ENCODE assay signal across 2 cellular contexts in genomic region chr15:26157081-26157480, GRCh38.
TF ChIP-seq lines count a peak whose summit lies in the region.

No MANE protein-coding gene starts in this region.

TF ChIP-seq in SK-N-SH, 30 proteins besides CTCF, POLR2A, EP300 and RAD21 (continued from another document):
- TF ChIP-seq PBX3 (IDR thresholded peaks at IDR 0.05) (no peak), RFX5 (IDR thresholded peaks at IDR 0.05; ENCODE audit: low read length) (no peak), RXRA (IDR thresholded peaks at IDR 0.05; ENCODE audit: borderline replicate concordance, low read depth) (no peak), REST (IDR thresholded peaks at IDR 0.05; ENCODE audit: low read depth, low read length) (no peak), TEAD4 (IDR thresholded peaks at IDR 0.05; ENCODE audit: borderline replicate concordance, insufficient read depth) (no peak), ELF1 (IDR thresholded peaks at IDR 0.05) (no peak), USF1 (IDR thresholded peaks at IDR 0.05; ENCODE audit: borderline replicate concordance, low read depth) (no peak)

TF ChIP-seq in SK-N-SH treated with all-trans-retinoic acid at 6 μM for 48 hours, 23 proteins besides CTCF, POLR2A, EP300 and RAD21 (continued from another document):
- TF ChIP-seq CREB5 (CRISPR knock-in tag; IDR thresholded peaks at IDR 0.05; ENCODE audit: low read depth) = no peak
- no peak for TF ChIP-seq RARB (CRISPR knock-in tag; IDR thresholded peaks at IDR 0.05)
- no peak for TF ChIP-seq ZNF565 (CRISPR knock-in tag; conservative IDR thresholded peaks at IDR 0.05; ENCODE audit: low read depth)
